Comparison of ENCODE assay signal across 1 cellular context in genomic region chr10:25026463-25026862, GRCh38.
TF ChIP-seq lines count a peak whose summit lies in the region.

No MANE protein-coding gene starts in this region.

TF ChIP-seq in endothelial cell of umbilical vein, 7 proteins besides CTCF, POLR2A, EP300 and RAD21:
- TF ChIP-seq MYC (IDR thresholded peaks at IDR 0.05; ENCODE audit: low read depth, low read length) (no peak), GATA2 (IDR thresholded peaks at IDR 0.05; ENCODE audit: insufficient read depth, insufficient read length, low read depth, low read length) (no peak), POLR2AphosphoS5 (IDR thresholded peaks at IDR 0.05; ENCODE audit: insufficient read depth, low read depth, low read length) (no peak), JUN (IDR thresholded peaks at IDR 0.05; ENCODE audit: borderline replicate concordance, insufficient read depth, insufficient read length, low read depth) (no peak), EZH2 (IDR thresholded peaks at IDR 0.05; ENCODE audit: borderline replicate concordance, low read depth, low read length, severe bottlenecking) (no peak), FOS (IDR thresholded peaks at IDR 0.05; ENCODE audit: borderline replicate concordance, insufficient read depth, low read length) (no peak), MAX (IDR thresholded peaks at IDR 0.05; ENCODE audit: insufficient read depth, insufficient read length) (no peak)
